In the genomic region with DNA sequence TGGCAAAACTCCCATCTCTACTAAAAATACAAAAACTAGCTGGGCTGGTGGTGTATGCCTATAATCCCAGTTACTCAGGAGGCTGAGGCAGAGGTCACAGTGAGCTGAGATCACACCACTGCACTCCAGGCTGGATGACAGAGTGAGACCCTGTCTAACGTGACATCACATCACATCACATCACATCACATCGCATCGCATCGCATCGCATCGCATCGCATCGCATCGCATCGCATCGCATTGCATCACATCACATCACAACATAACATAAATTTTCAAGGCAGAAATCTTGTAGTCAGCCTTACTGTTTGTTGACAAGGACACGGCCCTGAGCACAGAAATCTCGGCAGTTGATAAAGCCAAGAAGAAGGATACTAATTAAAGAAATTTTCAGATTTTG, we compare ENCODE assay signal across 20 cellular contexts.
"Had no signal": no experiment of that assay in that cellular context is flagged by ENCODE, and none has a peak within 500 bp of the region (broad histone marks: within the 10 kb centered on the region; RNA-seq: fewer than 3 reads in every experiment).

No MANE protein-coding gene starts in this region.

- H3K9me3 ChIP-seq: MG63, SJSA1 had no signal

- DNase-seq: KBM-7, MG63, NCI-H1092, NCI-H1105 treated with DMSO at 0.1 percent for 48 hours, NCI-H1417 treated with DMSO at 0.1 percent for 48 hours, NCI-H146, NCI-H1694 treated with DMSO at 0.1 percent for 48 hours, NCI-H1930, NCI-H2081, NCI-H2107, NCI-H2227 treated with DMSO at 0.1 percent for 48 hours, NCI-H524 treated with DMSO at 0.1 percent for 48 hours, NCI-H69, NCI-H774, Right ventricle myocardium superior, RPMI8226, SIG-M5 had no signal

- H3K36me3 ChIP-seq: MG63 had no signal

- H3K4me1 ChIP-seq: SJSA1 had no signal

- H3K4me3 ChIP-seq: MG63, SJSA1, SK-N-MC had no signal

- H3K27me3 ChIP-seq: MG63, SJSA1 had no signal

- H3K27ac ChIP-seq: SJSA1, SK-N-MC had no signal

- FAIRE-seq: RCC 7860 had no signal
